12 cellular contexts compared by ENCODE assay signal in genomic region chr16:50879873-50880695, GRCh38.
DNase-seq lines count a peak whose midpoint lies in the region; ATAC-seq and TF ChIP-seq lines count a peak whose summit lies in the region.
"Had no signal": no experiment of that assay in that cellular context is flagged by ENCODE, and none has a peak within 500 bp of the region (broad histone marks: within the 10 kb centered on the region; RNA-seq: fewer than 3 reads in every experiment).

No MANE protein-coding gene starts in this region.

- intact Hi-C loops in sciatic nerve (cut with DNase I): no loop called here

- TF ChIP-seq CTCF in coronary artery (IDR thresholded peaks at IDR 0.05): no peak

- ATAC-seq in HG03469 (IDR thresholded peaks at IDR 0.05; ENCODE audit: unreplicated experiment) (no peak), sciatic nerve (no peak)
- ATAC-seq: effector memory CD8-positive, alpha-beta T cell; psoas muscle had no signal

- peak; percentile 64 for DNase-seq in COLO668 (lab: John Stamatoyannopoulos, UW; ENCODE audit: unreplicated experiment)
- DNase-seq in NCI-H1092 (lab: John Stamatoyannopoulos, UW): peak; percentile 65
- DNase-seq in SW480 (ENCODE audit: low spot score): peak; percentile 84
- peak; percentile 85 for DNase-seq in left kidney (ENCODE audit: low read depth, low spot score)
- DNase-seq in coronary artery (ENCODE audit: low spot score): no peak
- DNase-seq in activated effector memory CD4-positive, alpha-beta T cell treated with Interleukin-2 at 50 U/mL for 16 hours: no peak
- DNase-seq in sciatic nerve (ENCODE audit: low spot score): no peak
- DNase-seq: activated CD4-positive, alpha-beta T cell treated with anti-CD3 and anti-CD28 coated beads for 1 hour; effector memory CD8-positive, alpha-beta T cell; Kasumi-1; psoas muscle had no signal

- H3K4me3 ChIP-seq in coronary artery: no peak overlapping the region
- H3K4me3 ChIP-seq: psoas muscle had no signal

- no peak overlapping the region for H3K27ac ChIP-seq in coronary artery
- H3K27ac ChIP-seq: psoas muscle had no signal

Comparison
In these comparisons a context has a peak if more than half of its experiments do, and no peak if none do; other contexts are left out.
1. DNase-seq: peak in COLO668 (single experiment), NCI-H1092 (single experiment), SW480 (single experiment) and left kidney (single experiment); none in coronary artery (single experiment), activated effector memory CD4-positive, alpha-beta T cell treated with Interleukin-2 at 50 U/mL for 16 hours (single experiment) and sciatic nerve (single experiment).